8 cellular contexts compared by ENCODE assay signal in the genomic region with DNA sequence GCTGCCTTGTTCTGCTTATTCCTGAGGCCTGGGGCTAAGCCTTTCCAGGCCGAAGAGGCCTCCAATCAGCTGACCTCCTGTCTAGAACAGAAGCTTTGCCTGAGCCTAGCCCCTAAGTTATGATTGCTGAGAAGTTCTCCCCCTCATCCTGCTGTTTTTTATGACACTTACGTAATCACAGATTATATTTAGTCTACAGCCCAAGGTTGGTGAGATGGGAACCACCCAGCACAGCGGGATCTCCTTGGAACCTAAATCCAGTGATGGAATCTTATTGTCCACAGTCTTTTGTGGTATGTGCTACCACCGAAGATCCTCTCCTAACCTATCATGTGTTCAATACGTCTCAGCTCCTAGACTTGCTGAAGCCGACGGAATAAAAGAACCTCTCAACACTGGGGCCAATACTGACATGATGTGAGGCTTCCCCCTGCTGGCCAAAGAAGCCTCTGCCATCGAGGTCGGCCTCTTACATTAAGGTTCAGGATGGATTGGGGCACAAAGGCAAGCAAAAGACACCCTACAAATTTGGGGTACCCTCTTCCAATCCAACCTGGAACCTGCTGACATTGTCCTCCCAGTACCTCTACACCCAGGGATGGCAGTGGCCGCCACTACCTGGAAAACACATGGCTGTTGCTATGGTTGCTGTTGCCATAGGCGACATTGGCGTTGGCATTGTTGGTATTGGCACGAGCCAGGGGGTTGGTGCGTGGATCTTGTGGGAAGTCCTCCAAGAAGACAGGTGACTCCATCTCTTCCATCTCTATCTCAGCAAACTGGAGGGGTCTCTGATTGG. TPM values are rescaled to one million over a fixed set of nuclear protein-coding genes. Genes with fewer than 3 reads are reported as not detected.
DNase-seq lines count a peak whose midpoint lies in the region; ATAC-seq lines count a peak whose summit lies in the region.

No MANE protein-coding gene starts in this region.

- H3K36me3 Mint-ChIP-seq in central memory CD8-positive, alpha-beta T cell (ENCODE audit: insufficient read depth) = peaks cover 2% of the 10 kb centered on the region

- no peaks in the 10 kb centered on the region for H3K4me1 Mint-ChIP-seq in central memory CD8-positive, alpha-beta T cell

- no peak overlapping the region for H3K27ac Mint-ChIP-seq in central memory CD8-positive, alpha-beta T cell (ENCODE audit: low read depth)

- H3K9me3 Mint-ChIP-seq in central memory CD8-positive, alpha-beta T cell = no peaks in the 10 kb centered on the region

- H3K4me3 Mint-ChIP-seq in central memory CD8-positive, alpha-beta T cell = no peak overlapping the region

- DNase-seq in GM04504 (ENCODE audit: low read depth) = peak; percentile 26
- DNase-seq in NCI-H2196 (lab: John Stamatoyannopoulos, UW; ENCODE audit: unreplicated experiment) = peak; percentile 83
- peak; percentile 55 to 64 for DNase-seq in central memory CD8-positive, alpha-beta T cell (ENCODE audit: low spot score in 2 of 2)
- DNase-seq in left lobe of liver (ENCODE audit: low spot score) = peak; percentile 65
- peak; percentile 74 for DNase-seq in stimulated activated CD4-positive, alpha-beta T cell treated with anti-CD3 and anti-CD28 coated beads, Interleukin-4, amount 100 ng/mL, for 24 hours

- peak; percentile 70 for ATAC-seq in HG02885 (IDR thresholded peaks at IDR 0.05; ENCODE audit: poor library complexity, unreplicated experiment)
- ATAC-seq in activated CD4-positive, CD25-positive, alpha-beta regulatory T cell treated with anti-CD3 and anti-CD28 coated beads, Interleukin-2, amount 50 U/mL, for 24 hours = peak; percentile 83 to 87
- peak; percentile 78 for ATAC-seq in central memory CD8-positive, alpha-beta T cell (replicated peaks; ENCODE audit: extremely low read depth, poor library complexity, severe bottlenecking)
- peak; percentile 93 for ATAC-seq in left lobe of liver
- ATAC-seq in HG03025 (IDR thresholded peaks at IDR 0.05; ENCODE audit: low FRiP score, unreplicated experiment) = no peak

- no peaks in the 10 kb centered on the region for H3K27me3 Mint-ChIP-seq in central memory CD8-positive, alpha-beta T cell

RNA-seq across cellular contexts. Expression of gene KIF21B, which starts 19.3 kb away (rescaled TPM):
- 0.93 TPM for total RNA-seq in left lobe of liver

Comparison
In these comparisons a context has a peak if more than half of its experiments do, and no peak if none do; other contexts are left out.
1. DNase-seq: peak in every context shown above with its lines; median percentile 83 in NCI-H2196; 74 in stimulated activated CD4-positive, alpha-beta T cell treated with anti-CD3 and anti-CD28 coated beads, Interleukin-4, amount 100 ng/mL, for 24 hours; 65 in left lobe of liver; 60 in central memory CD8-positive, alpha-beta T cell; 26 in GM04504.